In the genomic region with DNA sequence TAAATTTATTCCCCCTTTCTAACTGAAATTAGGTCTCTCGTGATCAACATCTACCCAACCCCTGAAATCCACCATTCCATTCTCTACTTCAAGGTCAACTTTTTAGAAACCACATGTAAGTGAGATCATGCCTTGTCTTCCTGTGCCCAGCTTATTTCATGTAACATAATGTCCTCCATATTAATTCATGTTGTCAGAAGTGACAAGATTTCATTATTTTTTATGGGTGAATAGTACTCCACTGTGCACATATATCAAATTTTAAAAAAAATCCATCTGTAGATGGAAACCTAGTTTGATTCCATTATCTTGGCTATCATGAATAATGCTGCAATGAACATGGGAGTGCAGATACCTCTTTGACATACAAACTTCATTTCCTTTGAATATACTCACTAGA, we compare ENCODE assay signal across 10 cellular contexts. TPM values are rescaled to one million over a fixed set of nuclear protein-coding genes. Genes with fewer than 3 reads are reported as not detected.
A peak's percentile ranks its signal among the peaks of the same experiment; 100 is the strongest.
DNase-seq lines count a peak whose midpoint lies in the region; ATAC-seq and TF ChIP-seq lines count a peak whose summit lies in the region.
"Had no signal": no experiment of that assay in that cellular context is flagged by ENCODE, and none has a peak within 500 bp of the region (broad histone marks: within the 10 kb centered on the region; RNA-seq: fewer than 3 reads in every experiment).

No MANE protein-coding gene starts in this region.

- H3K4me1 Mint-ChIP-seq in T-helper 2 cell treated with Interferon-gamma antibody and Interleukin-4, amounts not matched to agents 5 μg/mL and 100 μg/mL, for 36 hours (ENCODE audit: low read depth): peaks cover 42% of the 10 kb centered on the region
- peaks cover 35% of the 10 kb centered on the region for H3K4me1 Mint-ChIP-seq in dendritic cell treated with granulocyte-macrophage colony-stimulating factor and Interleukin-4, amounts not matched to agents 40 ng/mL and 50 ng/mL, for 4 days (ENCODE audit: low read depth)

- peaks cover 9% of the 10 kb centered on the region for H3K4me1 ChIP-seq in OCI-LY3 (ENCODE audit: low read length)
- peaks cover 10% of the 10 kb centered on the region for H3K4me1 ChIP-seq in osteoblast (ENCODE audit: insufficient read depth, low read length)

- H3K4me3 Mint-ChIP-seq in T-helper 2 cell treated with Interferon-gamma antibody and Interleukin-4, amounts not matched to agents 5 μg/mL and 100 μg/mL, for 36 hours: peak overlapping the region; percentile 99
- H3K4me3 Mint-ChIP-seq in dendritic cell treated with granulocyte-macrophage colony-stimulating factor and Interleukin-4, amounts not matched to agents 40 ng/mL and 50 ng/mL, for 4 days: no peak overlapping the region

- no peak for DNase-seq in T-helper 2 cell treated with Interferon-gamma antibody and Interleukin-4, amounts not matched to agents 5 μg/mL and 100 μg/mL, for 36 hours (ENCODE audit: low spot score)
- no peak for DNase-seq in T-helper 2 cell
- no peak for DNase-seq in osteoblast (ENCODE audit: insufficient read length, low spot score, missing footprints)
- DNase-seq in activated gamma-delta T cell (lab: John Stamatoyannopoulos, UW): no peak
- DNase-seq in hippocampal formation (lab: John Stamatoyannopoulos, UW): no peak
- DNase-seq: thyroid gland had no signal

- H3K4me3 ChIP-seq in OCI-LY3 (ENCODE audit: low read length): peak overlapping the region; percentile 80
- H3K4me3 ChIP-seq in osteoblast (ENCODE audit: insufficient read depth, low read length): no peak overlapping the region

- H3K27me3 ChIP-seq in OCI-LY3 (ENCODE audit: low read depth, low read length) (peaks cover 9% of the 10 kb centered on the region; the same call in 1 of the 2 replicates), osteoblast (ENCODE audit: insufficient read depth, low read length) (peaks cover 7% of the 10 kb centered on the region)
- H3K27me3 ChIP-seq: brain microvascular endothelial cell, thyroid gland had no signal

- H3K36me3 ChIP-seq in OCI-LY3 (replicated peaks; ENCODE audit: low read depth, low read length): peaks cover 40% of the 10 kb centered on the region
- peaks cover 35% of the 10 kb centered on the region for H3K36me3 ChIP-seq in osteoblast (ENCODE audit: insufficient read depth, low read length)

- H3K27ac Mint-ChIP-seq in T-helper 2 cell treated with Interferon-gamma antibody and Interleukin-4, amounts not matched to agents 5 μg/mL and 100 μg/mL, for 36 hours: peak overlapping the region; percentile 82
- H3K27ac Mint-ChIP-seq in dendritic cell treated with granulocyte-macrophage colony-stimulating factor and Interleukin-4, amounts not matched to agents 40 ng/mL and 50 ng/mL, for 4 days: peak overlapping the region; percentile 17

- H3K9me3 ChIP-seq in OCI-LY3 (ENCODE audit: insufficient read depth, low read length): no peaks in the 10 kb centered on the region
- no peaks in the 10 kb centered on the region for H3K9me3 ChIP-seq in osteoblast (ENCODE audit: low read depth, low read length)
- H3K9me3 ChIP-seq: thyroid gland had no signal

- H3K9me3 Mint-ChIP-seq in T-helper 2 cell treated with Interferon-gamma antibody and Interleukin-4, amounts not matched to agents 5 μg/mL and 100 μg/mL, for 36 hours: no peaks in the 10 kb centered on the region
- no peaks in the 10 kb centered on the region for H3K9me3 Mint-ChIP-seq in dendritic cell treated with granulocyte-macrophage colony-stimulating factor and Interleukin-4, amounts not matched to agents 40 ng/mL and 50 ng/mL, for 4 days

- peaks cover 44% of the 10 kb centered on the region for H3K36me3 Mint-ChIP-seq in T-helper 2 cell treated with Interferon-gamma antibody and Interleukin-4, amounts not matched to agents 5 μg/mL and 100 μg/mL, for 36 hours (ENCODE audit: low read depth)
- H3K36me3 Mint-ChIP-seq in dendritic cell treated with granulocyte-macrophage colony-stimulating factor and Interleukin-4, amounts not matched to agents 40 ng/mL and 50 ng/mL, for 4 days (ENCODE audit: low read depth): peaks cover 64% of the 10 kb centered on the region

- intact Hi-C loops in dendritic cell treated with granulocyte-macrophage colony-stimulating factor and Interleukin-4, amounts not matched to agents 40 ng/mL and 50 ng/mL, for 4 days (cut with micrococcal nuclease): loop anchor here (2.0 to 5.0 kb wide), 4 partner anchors 45 to 457 kb away; no protein-coding TSS in a partner anchor

- no peak overlapping the region for H3K27ac ChIP-seq in OCI-LY3 (ENCODE audit: low read length)
- H3K27ac ChIP-seq in osteoblast (ENCODE audit: low read depth, low read length): peak overlapping the region; percentile 96

- no peak overlapping the region for H3K9ac ChIP-seq in OCI-LY3 (ENCODE audit: low read length)

- no peaks in the 10 kb centered on the region for H3K27me3 Mint-ChIP-seq in T-helper 2 cell treated with Interferon-gamma antibody and Interleukin-4, amounts not matched to agents 5 μg/mL and 100 μg/mL, for 36 hours (ENCODE audit: low read depth)
- H3K27me3 Mint-ChIP-seq in dendritic cell treated with granulocyte-macrophage colony-stimulating factor and Interleukin-4, amounts not matched to agents 40 ng/mL and 50 ng/mL, for 4 days: no peaks in the 10 kb centered on the region

- ATAC-seq in HG02678 (IDR thresholded peaks at IDR 0.05; ENCODE audit: unreplicated experiment): no peak

- H3K4me2 ChIP-seq in OCI-LY3 (ENCODE audit: low read length) (peak overlapping the region; percentile 94), osteoblast (ENCODE audit: insufficient read depth, low read length) (peak overlapping the region; percentile 83)

- H4K20me1 ChIP-seq in OCI-LY3 (ENCODE audit: insufficient read depth, low read length) (no peaks in the 10 kb centered on the region), osteoblast (ENCODE audit: insufficient read depth, low read length) (no peaks in the 10 kb centered on the region)

- TF ChIP-seq CTCF in OCI-LY3 (IDR thresholded peaks at IDR 0.05; ENCODE audit: low read depth, low read length) (no peak), osteoblast (IDR thresholded peaks at IDR 0.05; ENCODE audit: extremely low read depth, low read depth, low read length) (no peak)

- H2AFZ ChIP-seq in OCI-LY3 (ENCODE audit: low read depth, low read length) (no peak overlapping the region), osteoblast (ENCODE audit: low read length) (no peak overlapping the region)

- H3K79me2 ChIP-seq in OCI-LY3 (ENCODE audit: low read length) (peaks cover 23% of the 10 kb centered on the region), osteoblast (ENCODE audit: insufficient read depth, low read length) (peaks cover 34% of the 10 kb centered on the region)

RNA-seq across cellular contexts. Expression of a gene that starts 1.5 kb away (rescaled TPM):
- total RNA-seq in osteoblast: 19.2 and 21.4 TPM in 2 replicates

RNA-seq across cellular contexts. Expression of a gene that starts 47.1 kb away (rescaled TPM):
- total RNA-seq in osteoblast: 73.4 and 78.9 TPM in 2 replicates

RNA-seq across cellular contexts. Expression of a gene that starts 49.6 kb away (rescaled TPM):
- total RNA-seq in osteoblast: 29.0 and 29.2 TPM in 2 replicates

RNA-seq across cellular contexts. Expression of a gene that starts 50.0 kb away (rescaled TPM):
- total RNA-seq in osteoblast: 12.3 and 12.7 TPM in 2 replicates
